Comparison of ENCODE assay signal across 11 cellular contexts in the genomic region with DNA sequence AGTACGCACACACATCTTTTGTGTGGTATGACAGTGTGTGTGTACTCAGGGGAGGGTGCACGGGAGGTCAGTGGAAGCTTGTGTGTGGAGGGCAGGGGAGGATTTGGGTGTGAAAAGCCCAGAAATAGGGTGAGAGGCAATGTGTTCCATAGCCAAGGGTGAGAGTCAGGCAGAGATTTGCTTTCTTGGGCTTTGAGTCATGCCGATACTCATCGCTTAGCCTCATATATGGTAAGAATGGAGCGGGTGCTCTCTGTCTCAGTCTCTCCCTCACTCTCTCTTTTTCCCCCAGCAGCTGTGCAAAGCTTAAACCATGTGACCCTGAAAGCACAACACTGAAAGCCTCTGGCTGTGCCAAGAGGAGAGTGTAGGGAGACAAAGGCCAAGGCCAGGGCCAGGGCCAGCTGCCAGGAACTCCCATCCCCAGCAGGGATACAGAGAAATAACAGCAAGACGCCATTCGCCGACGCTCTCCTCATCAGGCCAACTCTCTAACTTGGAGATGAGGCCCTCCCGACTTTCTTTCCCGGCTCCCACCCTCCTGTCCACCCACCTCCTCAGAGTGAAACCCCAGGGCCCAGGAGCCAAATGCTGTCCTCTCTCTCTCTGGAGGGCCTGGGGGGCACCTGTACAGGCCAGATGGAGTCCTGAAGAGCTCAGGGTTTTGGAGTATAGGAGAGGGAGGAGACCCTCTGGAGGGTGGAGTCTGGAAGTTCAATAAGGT. TPM values are rescaled to one million over a fixed set of nuclear protein-coding genes. Genes with fewer than 3 reads are reported as not detected.
DNase-seq lines count a peak whose midpoint lies in the region; ATAC-seq and TF ChIP-seq lines count a peak whose summit lies in the region.
"Had no signal": no experiment of that assay in that cellular context is flagged by ENCODE, and none has a peak within 500 bp of the region (broad histone marks: within the 10 kb centered on the region; RNA-seq: fewer than 3 reads in every experiment).

No MANE protein-coding gene starts in this region.

- 28 to 32% methylated on average over 11 of the region's 11 CpGs for WGBS in testis, 2 donors

- no peaks in the 10 kb centered on the region for H3K4me1 ChIP-seq in lower lobe of right lung
- peaks cover 19% of the 10 kb centered on the region for H3K4me1 ChIP-seq in testis

- no peak for TF ChIP-seq CTCF in choroid plexus epithelial cell (conservative IDR thresholded peaks at IDR 0.05; ENCODE audit: low read depth, low read length)
- no peak for TF ChIP-seq CTCF in lower lobe of right lung (IDR thresholded peaks at IDR 0.05)
- TF ChIP-seq CTCF in testis (IDR thresholded peaks at IDR 0.05), result no peak

- H3K9me3 ChIP-seq in lower lobe of right lung (no peaks in the 10 kb centered on the region), testis (no peaks in the 10 kb centered on the region)

- H3K27me3 Mint-ChIP-seq in activated T-cell treated with anti-CD3 and anti-CD28 coated beads, Interleukin-2, amount 50 U/mL, for 4 hours (ENCODE audit: low read depth), result peaks cover 7% of the 10 kb centered on the region

- H3K4me3 ChIP-seq in choroid plexus epithelial cell (ENCODE audit: low read depth, low read length) (no peak overlapping the region), lower lobe of right lung (no peak overlapping the region), testis (no peak overlapping the region)

- intact Hi-C loops in lower lobe of right lung (cut with DNase I), result no loop called here
- intact Hi-C loops in testis (cut with DNase I; ENCODE audit: low total_unique reads), result no loop called here

- H3K27ac ChIP-seq in lower lobe of right lung, result no peak overlapping the region
- peak overlapping the region; percentile 27 to 84 for H3K27ac ChIP-seq in testis
- H3K27ac ChIP-seq: 22Rv1 had no signal

- TF ChIP-seq POLR2A in testis (IDR thresholded peaks at IDR 0.05), result no peak

- no peaks in the 10 kb centered on the region for H3K36me3 ChIP-seq in lower lobe of right lung
- H3K36me3 ChIP-seq in testis (ENCODE audit: low read depth, missing control alignments), result no peaks in the 10 kb centered on the region

- no peaks in the 10 kb centered on the region for H3K9me3 Mint-ChIP-seq in activated T-cell treated with anti-CD3 and anti-CD28 coated beads, Interleukin-2, amount 50 U/mL, for 4 hours

- ATAC-seq in lower lobe of right lung (peak; percentile 39 to 76), GM18511 (IDR thresholded peaks at IDR 0.05; ENCODE audit: unreplicated experiment) (no peak)
- no peak for ATAC-seq in activated T-cell treated with anti-CD3 and anti-CD28 coated beads, Interleukin-2, amount 50 U/mL, for 4 hours

- DNase-seq in DMS 273 (lab: John Stamatoyannopoulos, UW; ENCODE audit: unreplicated experiment) (peak; percentile 29), DMS 273 treated with DMSO at 0.1 percent for 48 hours (lab: John Stamatoyannopoulos, UW) (no peak), choroid plexus epithelial cell (ENCODE audit: low read depth) (peak; percentile 86), lower lobe of right lung (no peak), testis (peak; percentile 90), NOMO-1 treated with DMSO at 0.1 percent for 48 hours (lab: John Stamatoyannopoulos, UW; ENCODE audit: unreplicated experiment) (no peak)
- no peak for DNase-seq in activated T-cell treated with anti-CD3 and anti-CD28 coated beads, Interleukin-2, amount 50 U/mL, for 4 hours
- DNase-seq: NCI-H187 treated with DMSO at 0.1 percent for 48 hours, T-helper 2 cell had no signal

- no peak overlapping the region for H3K4me3 Mint-ChIP-seq in activated T-cell treated with anti-CD3 and anti-CD28 coated beads, Interleukin-2, amount 50 U/mL, for 4 hours

- no peaks in the 10 kb centered on the region for H3K4me1 Mint-ChIP-seq in activated T-cell treated with anti-CD3 and anti-CD28 coated beads, Interleukin-2, amount 50 U/mL, for 4 hours (ENCODE audit: low read depth)

- H3K36me3 Mint-ChIP-seq in activated T-cell treated with anti-CD3 and anti-CD28 coated beads, Interleukin-2, amount 50 U/mL, for 4 hours (ENCODE audit: insufficient read depth), result no peaks in the 10 kb centered on the region

- H3K27me3 ChIP-seq in lower lobe of right lung (ENCODE audit: low read depth) (no peaks in the 10 kb centered on the region), testis (no peaks in the 10 kb centered on the region)

RNA-seq across cellular contexts. Expression of gene MICAL3, which starts 20.3 kb away (rescaled TPM):
- 23.5 TPM for total RNA-seq in lower lobe of right lung
- total RNA-seq in testis, result 100 to 1,000 TPM; 103 to 106 TPM
- polyA plus RNA-seq in testis (ENCODE audit: insufficient read depth, low read depth, low replicate concordance), result 104 TPM
- total RNA-seq in activated T-cell treated with anti-CD3 and anti-CD28 coated beads, Interleukin-2, amount 50 U/mL, for 4 hours, result 10 to 100 TPM; 33.9 to 39.6 (median 35.1) TPM

RNA-seq across cellular contexts. Expression of gene PEX26, which starts 33.1 kb away (rescaled TPM):
- total RNA-seq in lower lobe of right lung (31.5 TPM), testis (10 to 100 TPM; 29.1 to 33.4 TPM)
- 16.8 TPM for polyA plus RNA-seq in testis (ENCODE audit: insufficient read depth, low read depth, low replicate concordance)
- 10 to 100 TPM; 51.3 to 68.3 (median 58.2) TPM for total RNA-seq in activated T-cell treated with anti-CD3 and anti-CD28 coated beads, Interleukin-2, amount 50 U/mL, for 4 hours

Comparison
In these comparisons a context has a peak if more than half of its experiments do, and no peak if none do; other contexts are left out.
1. DNase-seq: peak in DMS 273 (single experiment), choroid plexus epithelial cell (single experiment) and testis (single experiment); none in DMS 273 treated with DMSO at 0.1 percent for 48 hours (single experiment), lower lobe of right lung (single experiment), NOMO-1 treated with DMSO at 0.1 percent for 48 hours (single experiment) and activated T-cell treated with anti-CD3 and anti-CD28 coated beads, Interleukin-2, amount 50 U/mL, for 4 hours (single experiment).
2. ATAC-seq: peak in lower lobe of right lung (2 of 2); none in GM18511 (single experiment) and activated T-cell treated with anti-CD3 and anti-CD28 coated beads, Interleukin-2, amount 50 U/mL, for 4 hours (0 of 2).